8 cellular contexts compared by ENCODE assay signal in the genomic region with DNA sequence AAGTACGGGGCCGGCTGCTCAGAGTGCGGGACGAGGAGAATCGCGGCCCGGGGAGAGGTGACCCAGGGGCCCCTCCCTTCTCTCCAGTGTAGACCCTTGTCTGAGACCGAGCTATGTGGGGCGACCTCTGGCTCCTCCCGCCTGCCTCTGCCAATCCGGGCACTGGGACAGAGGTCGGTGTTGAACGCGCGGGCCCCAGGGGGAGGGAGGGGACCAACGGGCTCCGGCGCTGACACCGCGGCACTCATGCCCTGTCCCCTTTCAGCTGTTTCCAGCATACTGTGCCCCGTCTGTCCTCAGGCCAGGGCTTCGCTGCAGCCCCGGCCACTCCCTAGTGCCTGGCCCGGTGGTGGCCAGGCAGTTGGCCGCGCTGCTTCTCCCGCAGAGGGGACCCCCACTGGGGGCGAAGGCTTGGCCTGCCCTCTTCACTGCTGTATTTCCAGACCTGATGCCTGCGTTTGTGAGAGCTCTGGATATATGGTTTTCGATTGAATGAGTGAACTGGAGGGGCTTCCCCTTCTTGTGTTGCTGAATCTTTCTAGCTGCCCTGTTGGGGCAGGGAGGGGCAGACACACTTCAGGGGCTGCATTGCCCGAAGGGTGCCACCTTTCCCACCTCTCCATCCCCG. TPM values are rescaled to one million over a fixed set of nuclear protein-coding genes. Genes with fewer than 3 reads are reported as not detected.
DNase-seq lines count a peak whose midpoint lies in the region; ATAC-seq, FAIRE-seq and TF ChIP-seq lines count a peak whose summit lies in the region.

No MANE protein-coding gene starts in this region.

- POLR2A ChIA-PET in BJ (lab: Charles Lee): no interaction called here
- POLR2A ChIA-PET in T-cell (lab: Charles Lee): interaction anchor here in 1 of 2 donors (1.2 kb wide), 1 partner anchor 23 kb away, joined by 3 read pairs; no protein-coding TSS in a partner anchor
- POLR2A ChIA-PET in K562 (lab: Yijun Ruan, JAX): interaction anchor here (0.8 kb wide), 1 partner anchor 237 kb away, joined by 3 read pairs; no protein-coding TSS in a partner anchor

- CTCF ChIA-PET in BJ (lab: Yijun Ruan, JAX): interaction anchor here (0.5 to 2.0 kb wide), 3 partner anchors 10 to 64 kb away, joined by 3 to 4 read pairs (median 3); a partner anchor contains a TSS
- CTCF ChIA-PET in T-cell (lab: Charles Lee): interaction anchor here in 1 of 2 donors (1.1 kb wide), 1 partner anchor 1553 kb away, joined by 8 read pairs; a partner anchor contains a TSS
- CTCF ChIA-PET in K562 (lab: Yijun Ruan, JAX; ENCODE audit: low intra/inter-chr PET ratio): no interaction called here

- TF ChIP-seq EP300 in K562 (IDR thresholded peaks at IDR 0.05; ENCODE audit: low read length): no peak

- H3K4me1 ChIP-seq in K562 (replicated peaks in 1 of 2; ENCODE audit: control insufficient read depth in 2 of 2, insufficient read depth in 2 of 2, low read length in 2 of 2): peaks cover 3 to 14% of the 10 kb centered on the region in 2 experiments; a peak in 4 of 5 replicates
- H3K4me1 ChIP-seq in iPS-18a (ENCODE audit: control insufficient read depth, low read depth, low read length): peaks cover 12% of the 10 kb centered on the region
- H3K4me1 ChIP-seq in small intestine (ENCODE audit: control insufficient read depth in 2 of 2, insufficient read depth in 1 of 2, low read depth in 1 of 2, low read length in 1 of 2): peaks cover 2 to 4% of the 10 kb centered on the region in 2 donors

- H3K9me3 ChIP-seq in K562 (replicated peaks; ENCODE audit: control insufficient read depth, insufficient read depth, low read depth, low read length) (no peaks in the 10 kb centered on the region), iPS-18a (ENCODE audit: control insufficient read depth, low read depth, low read length) (no peaks in the 10 kb centered on the region), small intestine (ENCODE audit: control insufficient read depth, low read depth) (no peaks in the 10 kb centered on the region)

- peaks cover 37% of the 10 kb centered on the region for H3K36me3 Mint-ChIP-seq in T-cell

- H3K27me3 Mint-ChIP-seq in T-cell: no peaks in the 10 kb centered on the region

- H3K27me3 ChIP-seq in BJ (ENCODE audit: control insufficient read depth, insufficient read depth, low read length): no peaks in the 10 kb centered on the region
- no peaks in the 10 kb centered on the region for H3K27me3 ChIP-seq in K562 (ENCODE audit: control insufficient read depth in 2 of 2, insufficient read depth in 2 of 2, low read length in 2 of 2)
- no peaks in the 10 kb centered on the region for H3K27me3 ChIP-seq in iPS-18a (ENCODE audit: control insufficient read depth, insufficient read depth, low read length)
- no peaks in the 10 kb centered on the region for H3K27me3 ChIP-seq in small intestine (ENCODE audit: control insufficient read depth in 2 of 2, insufficient read depth in 2 of 2, low read length in 2 of 2)

- peaks cover 4% of the 10 kb centered on the region for H3K9me1 ChIP-seq in K562 (ENCODE audit: control insufficient read depth, insufficient read depth, low read length)

- intact Hi-C loops in K562 (cut with micrococcal nuclease): loop anchor here (2.0 kb wide), 1 partner anchor 49 kb away; no protein-coding TSS in a partner anchor

- no peak for FAIRE-seq in K562 (lab: Jason Lieb, UNC)
- FAIRE-seq in small intestine (lab: Jason Lieb, UNC): no peak

- in situ Hi-C loops in K562 (cut with MboI): no loop called here

- DNase-seq in BJ (ENCODE audit: low read depth) (no peak), GM19240 (ENCODE audit: insufficient read length, low spot score) (peak; percentile 23), T-cell (peak in 27 of 34 experiments; percentile 3 to 36 (median 18)), K562 (ENCODE audit: extremely low read depth in 1 of 4, low spot score in 3 of 4) (peak; percentile 34 to 55 (median 47)), small intestine (peak; percentile 80), CD1c-positive myeloid dendritic cell (ENCODE audit: extremely low spot score) (no peak)

- peak overlapping the region; percentile 88 for H3K4me3 ChIP-seq in BJ (ENCODE audit: low read depth, low read length)
- H3K4me3 ChIP-seq in K562: peak overlapping the region; percentile 75
- H3K4me3 ChIP-seq in iPS-18a (ENCODE audit: low read length): peak overlapping the region; percentile 95
- peak overlapping the region; percentile 86 to 90 for H3K4me3 ChIP-seq in small intestine (ENCODE audit: low read depth in 1 of 2, low read length in 2 of 2)

- 23% methylated on average over 8 of the region's 32 CpGs for WGBS in K562 (ENCODE audit: insufficient coverage, low coverage, missing lambda C conversion rate)
- 5 to 7% (median 6%) methylated on average over 24 to 32 of the region's 32 CpGs for WGBS in small intestine, 3 donors

- H3K27ac Mint-ChIP-seq in T-cell: peak overlapping the region; percentile 57 to 97

- H3K9ac ChIP-seq in K562 (ENCODE audit: insufficient read depth in 1 of 2, low read depth in 2 of 2, low read length in 2 of 2) (peak overlapping the region; percentile 40 to 93), iPS-18a (ENCODE audit: low read length) (peak overlapping the region; percentile 74)

- H3K9me3 Mint-ChIP-seq in T-cell: no peaks in the 10 kb centered on the region

- peak overlapping the region; percentile 96 to 99 (median 98) for H3K4me3 Mint-ChIP-seq in T-cell

- H3K79me2 ChIP-seq in K562 (ENCODE audit: control insufficient read depth, insufficient read depth, low read length): peaks cover 25% of the 10 kb centered on the region

- no peak for TF ChIP-seq RAD21 in K562 (CRISPR knock-in tag; conservative IDR thresholded peaks at IDR 0.05 in 1 of 2, IDR thresholded peaks at IDR 0.05 in 1 of 2)

- no peak for TF ChIP-seq CTCF in BJ (IDR thresholded peaks at IDR 0.05; ENCODE audit: insufficient read depth, low read depth, low read length)
- TF ChIP-seq CTCF in K562 (IDR thresholded peaks at IDR 0.05 in 2 of 3, conservative IDR thresholded peaks at IDR 0.05 in 1 of 3; ENCODE audit: insufficient read depth in 2 of 3, low read depth in 1 of 3, low read length in 3 of 3): no peak

- H3K27ac ChIP-seq in K562 (ENCODE audit: extremely low read depth, low read depth, low read length) (no peak overlapping the region; the same call in 1 of the 3 replicates), iPS-18a (ENCODE audit: low read length) (no peak overlapping the region), small intestine (ENCODE audit: low read depth in 1 of 2, low read length in 1 of 2) (peak overlapping the region; percentile 79 to 95)

- no TSS peak for BruUV-seq in K562 (replicated peaks; lab: Mats Ljungman, UMichigan)

- peaks cover 12% of the 10 kb centered on the region for H3K36me3 ChIP-seq in BJ (ENCODE audit: control insufficient read depth, insufficient read depth, low read length)
- peaks cover 36% of the 10 kb centered on the region; the same call in 2 of the 3 replicates for H3K36me3 ChIP-seq in K562 (ENCODE audit: control insufficient read depth, insufficient read depth, low read length)
- peaks cover 40% of the 10 kb centered on the region for H3K36me3 ChIP-seq in iPS-18a (ENCODE audit: control insufficient read depth, low read depth, low read length)
- H3K36me3 ChIP-seq in small intestine (ENCODE audit: control insufficient read depth in 2 of 2, insufficient read depth in 2 of 2, low read length in 2 of 2): peaks cover 18 to 26% of the 10 kb centered on the region in 2 donors

- TF ChIP-seq POLR2A in K562 (conservative IDR thresholded peaks at IDR 0.05): no peak

- ATAC-seq in HG03432 (IDR thresholded peaks at IDR 0.05; ENCODE audit: unreplicated experiment) (peak; percentile 45), T-cell (replicated peaks in 1 of 4) (peak in 3 of 4 experiments; percentile 2 to 14 (median 9)), K562 (peak; percentile 35)

- H3K4me2 ChIP-seq in K562 (ENCODE audit: insufficient read depth, low read length): peak overlapping the region; percentile 97

- H2AFZ ChIP-seq in K562 (ENCODE audit: low read depth, low read length): peak overlapping the region; percentile 85

- no peaks in the 10 kb centered on the region for H4K20me1 ChIP-seq in K562 (replicated peaks; ENCODE audit: control insufficient read depth, insufficient read depth, low read length)

- H3K4me1 Mint-ChIP-seq in T-cell: peaks cover 46 to 58% (median 55%) of the 10 kb centered on the region in 3 donors

RNA-seq across cellular contexts. Expression of a gene that starts 0.8 kb away (rescaled TPM):
- 104 and 167 TPM in 2 replicates for polyA plus RNA-seq in BJ (2011; rRNA removed)
- 29.6 and 44.3 TPM in 2 replicates for polyA minus RNA-seq in BJ (2011; rRNA and poly(A)+ RNA removed)
- 10 to 100 TPM; 33.4 to 55.5 (median 44.3) TPM for total RNA-seq in T-cell
- 11.4 and 13.4 TPM in 2 replicates for total RNA-seq in K562 (2011; cell fraction: chromatin; rRNA removed; ENCODE audit: low replicate concordance)
- total RNA-seq in K562 (2011; cell fraction: nucleolus; rRNA removed): 17.2 and 21.8 TPM in 2 replicates
- total RNA-seq in K562 (2011; cell fraction: nucleoplasm; rRNA removed): 17.8 and 26.2 TPM in 2 replicates
- 65.0 and 71.6 TPM in 2 replicates for total RNA-seq in K562 (2014; rRNA removed)
- 195 and 198 TPM in 2 replicates for total RNA-seq in K562 (2014; rRNA removed; fragmentation: Illumina TruSeq; extraction: Trizol)
- total RNA-seq in K562 (2015; rRNA removed; fragmentation: Illumina TruSeq; extraction: Trizol): 230 and 236 TPM in 2 replicates
- total RNA-seq in K562 (2021): 52.4 and 55.8 TPM in 2 replicates
- 134 and 135 TPM in 2 replicates for polyA plus RNA-seq in K562 (2011; rRNA removed)
- polyA plus RNA-seq in K562 (2011; cell fraction: cytosol; rRNA removed): 42.1 and 73.6 TPM in 2 replicates
- 21.9 and 37.3 TPM in 2 replicates for polyA plus RNA-seq in K562 (2011; cell fraction: nucleus; rRNA removed)
- polyA plus RNA-seq in K562 (2012): 85.6 and 165 TPM in 2 replicates
- 159 and 194 TPM in 2 replicates for polyA plus RNA-seq in K562 (2014; fragmentation: Illumina TruSeq; extraction: Trizol)
- 100 to 1,000 TPM; 406 to 443 TPM for polyA plus RNA-seq in K562 (2014; fragmentation: Nextera tagmentation; extraction: Ambion mirVana)
- polyA plus RNA-seq in K562 (2014; rRNA removed): 186 and 194 TPM in 2 replicates
- 36.8 and 42.2 TPM in 2 replicates for polyA minus RNA-seq in K562 (2011; rRNA and poly(A)+ RNA removed)
- polyA minus RNA-seq in K562 (2011; cell fraction: cytosol; rRNA and poly(A)+ RNA removed): 12.3 and 16.1 TPM in 2 replicates
- polyA minus RNA-seq in K562 (2011; cell fraction: nucleus; rRNA and poly(A)+ RNA removed): 14.5 and 23.5 TPM in 2 replicates
- polyA plus RNA-seq in small intestine: 1,000 to 10,000 TPM in 1 of 3 donors, 100 to 1,000 TPM in 2; 483 to 1,006 (median 665) TPM

RNA-seq across cellular contexts. Expression of a gene that starts 1.0 kb away (rescaled TPM):
- 7.0 and 25.0 TPM in 2 replicates for polyA plus RNA-seq in BJ (2011; rRNA removed)
- polyA minus RNA-seq in BJ (2011; rRNA and poly(A)+ RNA removed): 0.98 and 1.8 TPM in 2 replicates
- 1 to 10 TPM; 5.2 to 9.0 (median 7.4) TPM for total RNA-seq in T-cell
- 4.1 and 6.2 TPM in 2 replicates for total RNA-seq in K562 (2011; cell fraction: chromatin; rRNA removed; ENCODE audit: low replicate concordance)
- total RNA-seq in K562 (2011; cell fraction: nucleolus; rRNA removed): 2.3 and 3.3 TPM in 2 replicates
- total RNA-seq in K562 (2011; cell fraction: nucleoplasm; rRNA removed): 4.6 and 5.0 TPM in 2 replicates
- 4.8 and 8.9 TPM in 2 replicates for total RNA-seq in K562 (2014; rRNA removed)
- 12.0 and 15.6 TPM in 2 replicates for total RNA-seq in K562 (2014; rRNA removed; fragmentation: Illumina TruSeq; extraction: Trizol)
- total RNA-seq in K562 (2015; rRNA removed; fragmentation: Illumina TruSeq; extraction: Trizol): 11.7 and 14.5 TPM in 2 replicates
- 8.6 and 8.7 TPM in 2 replicates for total RNA-seq in K562 (2021)
- polyA plus RNA-seq in K562 (2011; rRNA removed): 12.4 and 15.7 TPM in 2 replicates
- polyA plus RNA-seq in K562 (2011; cell fraction: cytosol; rRNA removed): 3.1 and 5.8 TPM in 2 replicates
- 6.5 and 8.1 TPM in 2 replicates for polyA plus RNA-seq in K562 (2011; cell fraction: nucleus; rRNA removed)
- polyA plus RNA-seq in K562 (2012): 6.5 and 19.3 TPM in 2 replicates
- 15.1 and 15.2 TPM in 2 replicates for polyA plus RNA-seq in K562 (2014; fragmentation: Illumina TruSeq; extraction: Trizol)
- 10 to 100 TPM; 26.1 to 26.2 TPM for polyA plus RNA-seq in K562 (2014; fragmentation: Nextera tagmentation; extraction: Ambion mirVana)
- polyA plus RNA-seq in K562 (2014; rRNA removed): 13.4 and 14.4 TPM in 2 replicates
- polyA minus RNA-seq in K562 (2011; rRNA and poly(A)+ RNA removed): 4.4 and 6.0 TPM in 2 replicates
- 1.4 and 3.0 TPM in 2 replicates for polyA minus RNA-seq in K562 (2011; cell fraction: cytosol; rRNA and poly(A)+ RNA removed)
- polyA minus RNA-seq in K562 (2011; cell fraction: nucleus; rRNA and poly(A)+ RNA removed): 3.0 and 4.1 TPM in 2 replicates
- 10 to 100 TPM; 11.2 to 13.5 (median 13.2) TPM for polyA plus RNA-seq in small intestine

Comparison
In these comparisons a context has a peak if more than half of its experiments do, and no peak if none do; other contexts are left out.
1. DNase-seq: peak in GM19240 (single experiment), T-cell (27 of 34), K562 (4 of 4) and small intestine (single experiment); none in BJ (single experiment) and CD1c-positive myeloid dendritic cell (single experiment).
2. H3K27ac ChIP-seq: peak in small intestine (2 of 2); none in K562 (single experiment) and iPS-18a (single experiment).
3. Peak in every context shown above with its lines, with median percentiles within 50 percentile points of each other: H3K4me3 ChIP-seq and ATAC-seq.